ENCODE assay signal across 1 cellular context in genomic region chr7:47432988-47433895, GRCh38.
TF ChIP-seq lines count a peak whose summit lies in the region.

No MANE protein-coding gene starts in this region.

TF ChIP-seq in WTC11, 78 proteins besides CTCF, POLR2A, EP300 and RAD21 (continued from another document):
- no peak for TF ChIP-seq MXD4 (CRISPR knock-in tag; IDR thresholded peaks at IDR 0.05; ENCODE audit: borderline replicate concordance)
- no peak for TF ChIP-seq ZNF138 (CRISPR knock-in tag; conservative IDR thresholded peaks at IDR 0.05)
- TF ChIP-seq GABPB1 (CRISPR knock-in tag; IDR thresholded peaks at IDR 0.05), result no peak
- TF ChIP-seq ZNF671 (CRISPR knock-in tag; IDR thresholded peaks at IDR 0.05), result no peak
- TF ChIP-seq SMAD4 (CRISPR knock-in tag; IDR thresholded peaks at IDR 0.05), result no peak
- TF ChIP-seq, protein P1, sequence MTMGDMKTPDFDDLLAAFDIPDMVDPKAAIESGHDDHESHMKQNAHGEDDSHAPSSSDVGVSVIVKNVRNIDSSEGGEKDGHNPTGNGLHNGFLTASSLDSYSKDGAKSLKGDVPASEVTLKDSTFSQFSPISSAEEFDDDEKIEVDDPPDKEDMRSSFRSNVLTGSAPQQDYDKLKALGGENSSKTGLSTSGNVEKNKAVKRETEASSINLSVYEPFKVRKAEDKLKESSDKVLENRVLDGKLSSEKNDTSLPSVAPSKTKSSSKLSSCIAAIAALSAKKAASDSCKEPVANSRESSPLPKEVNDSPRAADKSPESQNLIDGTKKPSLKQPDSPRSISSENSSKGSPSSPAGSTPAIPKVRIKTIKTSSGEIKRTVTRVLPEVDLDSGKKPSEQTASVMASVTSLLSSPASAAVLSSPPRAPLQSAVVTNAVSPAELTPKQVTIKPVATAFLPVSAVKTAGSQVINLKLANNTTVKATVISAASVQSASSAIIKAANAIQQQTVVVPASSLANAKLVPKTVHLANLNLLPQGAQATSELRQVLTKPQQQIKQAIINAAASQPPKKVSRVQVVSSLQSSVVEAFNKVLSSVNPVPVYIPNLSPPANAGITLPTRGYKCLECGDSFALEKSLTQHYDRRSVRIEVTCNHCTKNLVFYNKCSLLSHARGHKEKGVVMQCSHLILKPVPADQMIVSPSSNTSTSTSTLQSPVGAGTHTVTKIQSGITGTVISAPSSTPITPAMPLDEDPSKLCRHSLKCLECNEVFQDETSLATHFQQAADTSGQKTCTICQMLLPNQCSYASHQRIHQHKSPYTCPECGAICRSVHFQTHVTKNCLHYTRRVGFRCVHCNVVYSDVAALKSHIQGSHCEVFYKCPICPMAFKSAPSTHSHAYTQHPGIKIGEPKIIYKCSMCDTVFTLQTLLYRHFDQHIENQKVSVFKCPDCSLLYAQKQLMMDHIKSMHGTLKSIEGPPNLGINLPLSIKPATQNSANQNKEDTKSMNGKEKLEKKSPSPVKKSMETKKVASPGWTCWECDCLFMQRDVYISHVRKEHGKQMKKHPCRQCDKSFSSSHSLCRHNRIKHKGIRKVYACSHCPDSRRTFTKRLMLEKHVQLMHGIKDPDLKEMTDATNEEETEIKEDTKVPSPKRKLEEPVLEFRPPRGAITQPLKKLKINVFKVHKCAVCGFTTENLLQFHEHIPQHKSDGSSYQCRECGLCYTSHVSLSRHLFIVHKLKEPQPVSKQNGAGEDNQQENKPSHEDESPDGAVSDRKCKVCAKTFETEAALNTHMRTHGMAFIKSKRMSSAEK (CRISPR knock-in tag; IDR thresholded peaks at IDR 0.05; ENCODE audit: borderline replicate concordance), result no peak
- no peak for TF ChIP-seq AR (CRISPR knock-in tag; IDR thresholded peaks at IDR 0.05)
- TF ChIP-seq KAT7 (CRISPR knock-in tag; IDR thresholded peaks at IDR 0.05; ENCODE audit: borderline replicate concordance), result no peak
- TF ChIP-seq, protein P2, sequence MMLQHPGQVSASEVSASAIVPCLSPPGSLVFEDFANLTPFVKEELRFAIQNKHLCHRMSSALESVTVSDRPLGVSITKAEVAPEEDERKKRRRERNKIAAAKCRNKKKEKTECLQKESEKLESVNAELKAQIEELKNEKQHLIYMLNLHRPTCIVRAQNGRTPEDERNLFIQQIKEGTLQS (CRISPR knock-in tag; conservative IDR thresholded peaks at IDR 0.05), result no peak
